In the genomic region with DNA sequence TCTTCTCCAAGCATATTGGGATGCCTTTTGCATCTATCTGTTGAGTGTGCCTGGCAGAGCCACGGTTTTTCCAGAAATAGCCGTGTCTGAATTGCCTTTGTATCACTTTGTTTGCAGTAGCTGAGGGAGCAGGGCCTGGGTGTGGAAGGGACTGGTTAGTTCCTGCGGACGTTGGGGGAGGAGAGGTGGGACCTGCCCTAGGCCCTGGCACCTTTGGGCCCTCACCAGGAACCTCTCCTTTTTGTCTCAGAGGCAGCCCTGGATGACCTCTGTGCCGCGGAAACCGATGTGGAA, we compare ENCODE assay signal across 8 cellular contexts. TPM values are rescaled to one million over a fixed set of nuclear protein-coding genes. Genes with fewer than 3 reads are reported as not detected.
A peak's percentile ranks its signal among the peaks of the same experiment; 100 is the strongest.
DNase-seq lines count a peak whose midpoint lies in the region; ATAC-seq and TF ChIP-seq lines count a peak whose summit lies in the region.

No MANE protein-coding gene starts in this region.

- H3K4me1 ChIP-seq in BLaER1 treated with 17β-estradiol and CSF1 and Interleukin-3, amounts not matched to agents 10 nM and 100 nM, result peaks cover 44 to 64% (median 55%) of the 10 kb centered on the region in 10 experiments
- H3K4me1 ChIP-seq in OCI-LY1 (ENCODE audit: insufficient read depth, low read length, severe bottlenecking) (peaks cover 48% of the 10 kb centered on the region), ectodermal cell (ENCODE audit: control insufficient read depth, insufficient read depth, low read length) (peaks cover 25% of the 10 kb centered on the region), neural progenitor cell (peaks cover 13% of the 10 kb centered on the region)

- H3F3A ChIP-seq in OCI-LY1 (ENCODE audit: insufficient read depth, low read length), result no peaks in the 10 kb centered on the region
- peaks cover 25% of the 10 kb centered on the region for H3F3A ChIP-seq in neural progenitor cell (ENCODE audit: low read depth)

- no peaks in the 10 kb centered on the region for H3K27me3 ChIP-seq in BLaER1 treated with 17β-estradiol and CSF1 and Interleukin-3, amounts not matched to agents 10 nM and 100 nM
- H3K27me3 ChIP-seq in OCI-LY1 (ENCODE audit: insufficient read depth, low read length) (no peaks in the 10 kb centered on the region), ectodermal cell (ENCODE audit: control insufficient read depth, insufficient read depth, low read length, poor library complexity, severe bottlenecking) (no peaks in the 10 kb centered on the region), neural progenitor cell (no peaks in the 10 kb centered on the region)

- H3K36me3 ChIP-seq in BLaER1 treated with 17β-estradiol and CSF1 and Interleukin-3, amounts not matched to agents 10 nM and 100 nM, result peaks cover 41 to 87% (median 70%) of the 10 kb centered on the region in 11 experiments
- H3K36me3 ChIP-seq in OCI-LY1 (ENCODE audit: insufficient read depth, low read length) (peaks cover 45% of the 10 kb centered on the region), ectodermal cell (ENCODE audit: control insufficient read depth, insufficient read depth, low read length) (peaks cover 8% of the 10 kb centered on the region), neural progenitor cell (no peaks in the 10 kb centered on the region)

- ATAC-seq in HG03354 (IDR thresholded peaks at IDR 0.05; ENCODE audit: poor library complexity, severe bottlenecking, unreplicated experiment), result no peak
- ATAC-seq in esophagus mucosa, result no peak

- H3K4me2 ChIP-seq in BLaER1 treated with 17β-estradiol and CSF1 and Interleukin-3, amounts not matched to agents 10 nM and 100 nM, result peak overlapping the region; percentile 25 to 100 (median 99); a peak in 21 of 22 replicates
- no peak overlapping the region for H3K4me2 ChIP-seq in OCI-LY1 (ENCODE audit: low read length)
- H3K4me2 ChIP-seq in neural progenitor cell, result no peak overlapping the region

- H3K27me3 Mint-ChIP-seq in neural progenitor cell (ENCODE audit: insufficient read depth, low read depth), result peaks cover 7% of the 10 kb centered on the region

- no peak overlapping the region for H2AFZ ChIP-seq in OCI-LY1 (ENCODE audit: low read length)
- H2AFZ ChIP-seq in neural progenitor cell (replicated peaks), result no peak overlapping the region

- H3K9ac ChIP-seq in BLaER1 treated with 17β-estradiol and CSF1 and Interleukin-3, amounts not matched to agents 10 nM and 100 nM, result peak overlapping the region in 10 of 11 experiments; percentile 85 to 99 (median 92); a peak in 19 of 22 replicates
- H3K9ac ChIP-seq in OCI-LY1 (ENCODE audit: low read length) (no peak overlapping the region), neural progenitor cell (no peak overlapping the region)

- peaks cover 16% of the 10 kb centered on the region for H3K36me3 Mint-ChIP-seq in neural progenitor cell

- H4K20me1 ChIP-seq in BLaER1 treated with 17β-estradiol and CSF1 and Interleukin-3, amounts not matched to agents 10 nM and 100 nM, result peaks cover 17 to 48% (median 36%) of the 10 kb centered on the region in 11 experiments; a peak in 19 of 22 replicates
- H4K20me1 ChIP-seq in OCI-LY1 (ENCODE audit: insufficient read depth, low read length), result no peaks in the 10 kb centered on the region
- no peaks in the 10 kb centered on the region for H4K20me1 ChIP-seq in neural progenitor cell (ENCODE audit: low read depth)

- TF ChIP-seq CTCF in OCI-LY1 (IDR thresholded peaks at IDR 0.05; ENCODE audit: low read length) (no peak), neural progenitor cell (IDR thresholded peaks at IDR 0.05) (no peak)

- H3K4me3 ChIP-seq in BLaER1 treated with 17β-estradiol and CSF1 and Interleukin-3, amounts not matched to agents 10 nM and 100 nM, result peak overlapping the region in 4 of 10 experiments; percentile 72 to 85 (median 75); a peak in 5 of 20 replicates
- no peak overlapping the region for H3K4me3 ChIP-seq in OCI-LY1 (ENCODE audit: low read depth, low read length, poor library complexity, severe bottlenecking)
- H3K4me3 ChIP-seq in ectodermal cell (ENCODE audit: insufficient read depth, low read depth, low read length), result no peak overlapping the region
- no peak overlapping the region for H3K4me3 ChIP-seq in neural progenitor cell

- WGBS in ectodermal cell, 2 experiments, result 58 to 67% methylated on average over 7 of the region's 7 CpGs

- DNase-seq in neural progenitor cell (ENCODE audit: low spot score), result no peak
- no peak for DNase-seq in RPMI8226
- no peak for DNase-seq in stimulated activated CD4-positive, alpha-beta T cell treated with anti-CD3 and anti-CD28 coated beads, Interleukin-2, amount 100 ng/mL, for 24 hours

- peak overlapping the region; percentile 72 for H3K4me3 Mint-ChIP-seq in neural progenitor cell

- H3K9me3 Mint-ChIP-seq in neural progenitor cell, result no peaks in the 10 kb centered on the region

- peak overlapping the region; percentile 96 for H3K27ac Mint-ChIP-seq in neural progenitor cell

- peaks cover 35% of the 10 kb centered on the region for H3K4me1 Mint-ChIP-seq in neural progenitor cell

- H3K9me3 ChIP-seq in BLaER1 treated with 17β-estradiol and CSF1 and Interleukin-3, amounts not matched to agents 10 nM and 100 nM (replicated peaks in 1 of 11), result no peaks in the 10 kb centered on the region
- H3K9me3 ChIP-seq in OCI-LY1 (ENCODE audit: low read length) (no peaks in the 10 kb centered on the region), ectodermal cell (ENCODE audit: control insufficient read depth, low read length) (no peaks in the 10 kb centered on the region), neural progenitor cell (ENCODE audit: low read depth) (no peaks in the 10 kb centered on the region)

- no peaks in the 10 kb centered on the region for H3K9me2 ChIP-seq in OCI-LY1 (ENCODE audit: low read depth, low read length)

- H3K79me2 ChIP-seq in OCI-LY1 (ENCODE audit: insufficient read depth, low read length) (no peaks in the 10 kb centered on the region), neural progenitor cell (ENCODE audit: low read depth) (peaks cover 3% of the 10 kb centered on the region)

- H3K27ac ChIP-seq in BLaER1 treated with 17β-estradiol and CSF1 and Interleukin-3, amounts not matched to agents 10 nM and 100 nM, result peak overlapping the region; percentile 28 to 100 (median 97); a peak in 21 of 22 replicates
- H3K27ac ChIP-seq in OCI-LY1 (ENCODE audit: low read depth, low read length, poor library complexity, severe bottlenecking), result peak overlapping the region; percentile 72
- peak overlapping the region; percentile 99 for H3K27ac ChIP-seq in ectodermal cell (ENCODE audit: insufficient read depth, low read depth, low read length, poor library complexity, severe bottlenecking)
- peak overlapping the region; percentile 57 for H3K27ac ChIP-seq in neural progenitor cell

RNA-seq across cellular contexts. Expression of a gene that starts 18.6 kb away (rescaled TPM):
- 20.7 TPM for polyA plus RNA-seq in ectodermal cell (2013, experiment 1 of 4)
- 20.5 TPM for polyA plus RNA-seq in ectodermal cell (2013, experiment 2 of 4)
- 18.2 TPM for polyA plus RNA-seq in ectodermal cell (2013, experiment 3 of 4)
- 16.2 TPM for polyA plus RNA-seq in ectodermal cell (2013, experiment 4 of 4)
- total RNA-seq in neural progenitor cell (ENCODE audit: low replicate concordance) (8.3 and 11.8 TPM in 2 replicates), esophagus mucosa (6.3 TPM)

RNA-seq across cellular contexts. Expression of a gene that starts 25.1 kb away (rescaled TPM):
- polyA plus RNA-seq in ectodermal cell (2013, experiment 1 of 4), result 410 TPM
- polyA plus RNA-seq in ectodermal cell (2013, experiment 2 of 4), result 358 TPM
- polyA plus RNA-seq in ectodermal cell (2013, experiment 3 of 4), result 416 TPM
- 513 TPM for polyA plus RNA-seq in ectodermal cell (2013, experiment 4 of 4)
- total RNA-seq in neural progenitor cell (ENCODE audit: low replicate concordance) (472 and 510 TPM in 2 replicates), esophagus mucosa (244 TPM)

RNA-seq across cellular contexts. Expression of a gene that starts 25.3 kb away (rescaled TPM):
- 22.0 TPM for polyA plus RNA-seq in ectodermal cell (2013, experiment 1 of 4)
- 21.2 TPM for polyA plus RNA-seq in ectodermal cell (2013, experiment 2 of 4)
- polyA plus RNA-seq in ectodermal cell (2013, experiment 3 of 4), result 17.7 TPM
- 18.2 TPM for polyA plus RNA-seq in ectodermal cell (2013, experiment 4 of 4)
- total RNA-seq in neural progenitor cell (ENCODE audit: low replicate concordance) (13.9 and 22.0 TPM in 2 replicates), esophagus mucosa (15.3 TPM)

RNA-seq across cellular contexts. Expression of a gene that starts 35.3 kb away (rescaled TPM):
- polyA plus RNA-seq in ectodermal cell (2013, experiment 1 of 4), result 161 TPM
- polyA plus RNA-seq in ectodermal cell (2013, experiment 2 of 4), result 204 TPM
- polyA plus RNA-seq in ectodermal cell (2013, experiment 3 of 4), result 140 TPM
- polyA plus RNA-seq in ectodermal cell (2013, experiment 4 of 4), result 165 TPM
- total RNA-seq in neural progenitor cell (ENCODE audit: low replicate concordance) (53.6 and 142 TPM in 2 replicates), esophagus mucosa (62.0 TPM)

RNA-seq across cellular contexts. Expression of a gene that starts 38.8 kb away (rescaled TPM):
- polyA plus RNA-seq in ectodermal cell (2013, experiment 1 of 4), result 144 TPM
- polyA plus RNA-seq in ectodermal cell (2013, experiment 2 of 4), result 144 TPM
- polyA plus RNA-seq in ectodermal cell (2013, experiment 3 of 4), result 118 TPM
- 143 TPM for polyA plus RNA-seq in ectodermal cell (2013, experiment 4 of 4)
- total RNA-seq in neural progenitor cell (ENCODE audit: low replicate concordance), result 54.8 and 133 TPM in 2 replicates
- total RNA-seq in esophagus mucosa, result 210 TPM

Comparison
In these comparisons a context has a peak if more than half of its experiments do, and no peak if none do; other contexts are left out.
1. H3K4me2 ChIP-seq: peak in BLaER1 treated with 17β-estradiol and CSF1 and Interleukin-3, amounts not matched to agents 10 nM and 100 nM (11 of 11); none in OCI-LY1 (single experiment) and neural progenitor cell (single experiment).
2. H3K9ac ChIP-seq: peak in BLaER1 treated with 17β-estradiol and CSF1 and Interleukin-3, amounts not matched to agents 10 nM and 100 nM (10 of 11); none in OCI-LY1 (single experiment) and neural progenitor cell (single experiment).
3. Peak in every context shown above with its lines, with median percentiles within 50 percentile points of each other: H3K27ac ChIP-seq.